ENCODE assay signal across 1 cellular context in the genomic region with DNA sequence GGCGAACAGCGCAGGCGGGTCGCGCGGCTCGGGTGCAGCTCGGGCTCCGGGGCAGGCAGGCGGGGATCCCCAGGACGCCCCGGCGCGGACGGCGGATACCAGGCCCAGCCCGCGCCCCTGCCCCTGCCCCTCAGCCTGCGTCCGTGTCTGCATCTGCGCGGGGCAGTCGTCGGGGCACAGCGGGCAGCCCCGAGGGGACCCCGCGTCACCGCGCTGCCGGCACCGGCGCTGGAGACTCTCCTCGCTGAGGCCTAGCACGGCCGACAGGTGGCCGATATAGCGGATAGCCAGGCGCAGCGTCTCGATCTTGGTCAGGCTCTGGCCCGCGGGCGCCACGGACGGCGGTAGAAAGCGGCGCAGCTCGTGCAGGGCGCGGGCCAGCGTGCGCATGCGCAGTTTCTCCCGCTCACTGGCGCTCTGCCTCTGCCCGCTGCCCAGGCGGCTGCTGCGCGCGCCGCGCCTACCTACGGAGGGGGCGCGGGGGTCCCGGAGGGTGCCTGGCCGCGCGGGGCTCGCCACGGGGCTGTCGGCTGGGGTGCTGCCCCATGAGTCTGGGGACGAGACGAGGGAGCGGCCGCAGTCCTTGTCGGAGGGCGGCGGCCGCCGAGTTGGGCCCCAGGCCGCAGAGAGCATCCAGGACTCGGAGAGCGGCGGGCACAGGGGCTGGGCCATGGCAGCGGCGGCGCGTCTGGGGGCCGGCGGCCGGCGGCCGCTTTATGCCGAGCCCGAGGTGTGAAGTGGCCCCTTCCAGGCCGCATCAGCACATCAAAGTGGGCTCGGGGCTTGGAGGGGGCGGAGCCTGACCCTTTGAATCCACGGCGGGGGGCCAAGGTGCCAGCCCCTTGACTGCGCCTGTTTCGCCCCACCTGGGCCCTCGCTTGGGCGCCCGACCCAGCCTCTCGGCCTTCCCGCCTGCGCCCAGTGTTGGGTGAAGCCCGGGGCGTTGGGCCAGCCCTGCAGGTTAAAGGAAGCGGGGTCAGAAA.
TF ChIP-seq lines count a peak whose summit lies in the region.

A gene with protein sequence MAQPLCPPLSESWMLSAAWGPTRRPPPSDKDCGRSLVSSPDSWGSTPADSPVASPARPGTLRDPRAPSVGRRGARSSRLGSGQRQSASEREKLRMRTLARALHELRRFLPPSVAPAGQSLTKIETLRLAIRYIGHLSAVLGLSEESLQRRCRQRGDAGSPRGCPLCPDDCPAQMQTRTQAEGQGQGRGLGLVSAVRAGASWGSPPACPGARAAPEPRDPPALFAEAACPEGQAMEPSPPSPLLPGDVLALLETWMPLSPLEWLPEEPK (minus strand): TSS at position 690 of the 983 bp plus-strand sequence. CDS start 18 bp downstream, at position 672.

TF ChIP-seq in GM23338, 12 proteins besides CTCF, POLR2A, EP300 and RAD21 (continued from another document):
- TF ChIP-seq JUNB (IDR thresholded peaks at IDR 0.05; ENCODE audit: unreplicated experiment) (no peak), CREB1 (CRISPR knock-in tag; IDR thresholded peaks at IDR 0.05; ENCODE audit: low read depth) (peak; percentile 64), EZH2 (IDR thresholded peaks at IDR 0.05; ENCODE audit: low read depth, unreplicated experiment) (peak; percentile 45), ETS1 (IDR thresholded peaks at IDR 0.05) (no peak), ZNF331 (CRISPR knock-in tag; IDR thresholded peaks at IDR 0.05; ENCODE audit: low read depth) (no peak), POLR2AphosphoS5 (IDR thresholded peaks at IDR 0.05; ENCODE audit: low read depth) (peak; percentile 46; the same call in 1 of the 2 replicates), NANOG (IDR thresholded peaks at IDR 0.05; ENCODE audit: borderline replicate concordance) (no peak), STAT1 (IDR thresholded peaks at IDR 0.05; ENCODE audit: unreplicated experiment) (no peak)
- TF ChIP-seq, protein P1, sequence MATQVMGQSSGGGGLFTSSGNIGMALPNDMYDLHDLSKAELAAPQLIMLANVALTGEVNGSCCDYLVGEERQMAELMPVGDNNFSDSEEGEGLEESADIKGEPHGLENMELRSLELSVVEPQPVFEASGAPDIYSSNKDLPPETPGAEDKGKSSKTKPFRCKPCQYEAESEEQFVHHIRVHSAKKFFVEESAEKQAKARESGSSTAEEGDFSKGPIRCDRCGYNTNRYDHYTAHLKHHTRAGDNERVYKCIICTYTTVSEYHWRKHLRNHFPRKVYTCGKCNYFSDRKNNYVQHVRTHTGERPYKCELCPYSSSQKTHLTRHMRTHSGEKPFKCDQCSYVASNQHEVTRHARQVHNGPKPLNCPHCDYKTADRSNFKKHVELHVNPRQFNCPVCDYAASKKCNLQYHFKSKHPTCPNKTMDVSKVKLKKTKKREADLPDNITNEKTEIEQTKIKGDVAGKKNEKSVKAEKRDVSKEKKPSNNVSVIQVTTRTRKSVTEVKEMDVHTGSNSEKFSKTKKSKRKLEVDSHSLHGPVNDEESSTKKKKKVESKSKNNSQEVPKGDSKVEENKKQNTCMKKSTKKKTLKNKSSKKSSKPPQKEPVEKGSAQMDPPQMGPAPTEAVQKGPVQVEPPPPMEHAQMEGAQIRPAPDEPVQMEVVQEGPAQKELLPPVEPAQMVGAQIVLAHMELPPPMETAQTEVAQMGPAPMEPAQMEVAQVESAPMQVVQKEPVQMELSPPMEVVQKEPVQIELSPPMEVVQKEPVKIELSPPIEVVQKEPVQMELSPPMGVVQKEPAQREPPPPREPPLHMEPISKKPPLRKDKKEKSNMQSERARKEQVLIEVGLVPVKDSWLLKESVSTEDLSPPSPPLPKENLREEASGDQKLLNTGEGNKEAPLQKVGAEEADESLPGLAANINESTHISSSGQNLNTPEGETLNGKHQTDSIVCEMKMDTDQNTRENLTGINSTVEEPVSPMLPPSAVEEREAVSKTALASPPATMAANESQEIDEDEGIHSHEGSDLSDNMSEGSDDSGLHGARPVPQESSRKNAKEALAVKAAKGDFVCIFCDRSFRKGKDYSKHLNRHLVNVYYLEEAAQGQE (IDR thresholded peaks at IDR 0.05; ENCODE audit: unreplicated experiment), result no peak
